8 cellular contexts compared by ENCODE assay signal in the genomic region with DNA sequence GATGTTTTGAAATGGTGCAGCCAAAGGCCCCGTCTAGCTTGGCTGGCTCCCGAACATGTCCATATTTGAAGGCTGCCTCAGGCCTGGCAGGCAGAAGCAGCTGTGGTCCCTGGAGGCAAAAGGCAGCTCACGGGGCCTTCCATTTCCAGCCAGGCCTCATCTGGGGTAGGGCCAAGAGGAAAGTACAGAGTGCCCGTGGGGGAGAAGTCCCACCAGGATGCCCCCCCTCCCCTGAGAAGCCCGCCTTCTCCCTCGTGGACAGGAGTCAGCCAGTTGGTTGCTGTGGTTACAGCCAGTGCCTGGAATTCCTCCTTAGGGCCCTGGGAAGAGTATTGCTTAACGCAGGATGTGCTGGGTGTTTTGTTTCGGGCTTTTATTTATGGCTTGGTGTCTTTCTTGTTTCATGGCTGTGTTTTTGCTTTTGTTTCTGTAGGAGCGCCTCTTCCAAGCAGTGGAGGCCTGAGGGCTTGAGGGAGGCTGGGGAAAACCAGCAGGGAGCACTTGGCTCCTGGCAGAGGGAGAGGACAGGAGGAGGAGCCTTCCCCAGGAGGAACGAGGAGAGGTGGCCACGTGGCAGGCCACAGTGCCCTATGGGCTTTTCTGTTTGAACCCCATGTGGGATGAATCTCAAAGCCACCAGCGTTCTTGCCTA. TPM values are rescaled to one million over a fixed set of nuclear protein-coding genes. Genes with fewer than 3 reads are reported as not detected.
DNase-seq lines count a peak whose midpoint lies in the region; ATAC-seq and TF ChIP-seq lines count a peak whose summit lies in the region.

No MANE protein-coding gene starts in this region.

- H3K79me1 ChIP-seq in trophoblast cell (ENCODE audit: low read length): peaks cover 24% of the 10 kb centered on the region

- CTCF ChIA-PET in Caco-2 (lab: Charles Lee): interaction anchor here (0.9 kb wide), 1 partner anchor 39 kb away, joined by 3 read pairs; no protein-coding TSS in a partner anchor

- H3K4ac ChIP-seq in trophoblast cell (ENCODE audit: low read depth, low read length): peak overlapping the region; percentile 64

- DNase-seq in Caco-2 (no peak), adipocyte (ENCODE audit: low read depth) (peak; percentile 98), Right ventricle myocardium superior (peak; percentile 89), trophoblast cell (peak; percentile 72 to 88), NAMALWA (ENCODE audit: low spot score) (no peak), Karpas-422 (no peak)
- no peak for DNase-seq in activated T-helper 1 cell treated with anti-CD3 and anti-CD28 coated beads, Interleukin-12 subunit alpha, Interleukin-12 subunit beta, Interleukin-2, Interleukin-4 antibody, amounts not matched to agents 30 ng/mL and 10 ng/mL and 1 ng/mL, durations not matched to agents 14 hours and 24 hours and 36 hours (ENCODE audit: low spot score)
- DNase-seq in stimulated activated CD4-positive, alpha-beta T cell treated with anti-CD3 and anti-CD28 coated beads, Interleukin-2, amount 100 ng/mL, for 24 hours: no peak

- peak overlapping the region; percentile 98 for H2BK12ac ChIP-seq in trophoblast cell (ENCODE audit: low read length)

- H2BK120ac ChIP-seq in trophoblast cell (ENCODE audit: insufficient read depth, low read length, poor library complexity): peak overlapping the region; percentile 95

- no peaks in the 10 kb centered on the region for H3K4me1 Mint-ChIP-seq in Caco-2 (ENCODE audit: low read depth, unreplicated experiment)
- H3K4me1 Mint-ChIP-seq in activated T-helper 1 cell treated with anti-CD3 and anti-CD28 coated beads, Interleukin-12 subunit alpha, Interleukin-12 subunit beta, Interleukin-2, Interleukin-4 antibody, amounts not matched to agents 30 ng/mL and 10 ng/mL and 1 ng/mL, durations not matched to agents 14 hours and 24 hours and 36 hours (ENCODE audit: low read depth): no peaks in the 10 kb centered on the region

- peak overlapping the region; percentile 88 for H4K8ac ChIP-seq in trophoblast cell (ENCODE audit: low read depth, low read length)

- H2AFZ ChIP-seq in trophoblast cell (ENCODE audit: insufficient read depth, low read length, poor library complexity) (peak overlapping the region; percentile 82), Karpas-422 (ENCODE audit: low read length) (no peak overlapping the region)

- no peaks in the 10 kb centered on the region for H3K27me3 Mint-ChIP-seq in Caco-2 (ENCODE audit: insufficient read depth, unreplicated experiment)
- no peaks in the 10 kb centered on the region for H3K27me3 Mint-ChIP-seq in activated T-helper 1 cell treated with anti-CD3 and anti-CD28 coated beads, Interleukin-12 subunit alpha, Interleukin-12 subunit beta, Interleukin-2, Interleukin-4 antibody, amounts not matched to agents 30 ng/mL and 10 ng/mL and 1 ng/mL, durations not matched to agents 14 hours and 24 hours and 36 hours (ENCODE audit: insufficient read depth)

- H4K91ac ChIP-seq in trophoblast cell (ENCODE audit: low read depth, low read length): peak overlapping the region; percentile 86

- POLR2A ChIA-PET in Caco-2 (lab: Charles Lee): no interaction called here

- BruUV-seq in Caco-2 (replicated peaks; lab: Mats Ljungman, UMichigan): no TSS peak

- H4K12ac ChIP-seq in trophoblast cell (ENCODE audit: low read depth, low read length): peak overlapping the region; percentile 71

- no peak overlapping the region for H3K4me3 Mint-ChIP-seq in Caco-2 (ENCODE audit: unreplicated experiment)
- H3K4me3 Mint-ChIP-seq in activated T-helper 1 cell treated with anti-CD3 and anti-CD28 coated beads, Interleukin-12 subunit alpha, Interleukin-12 subunit beta, Interleukin-2, Interleukin-4 antibody, amounts not matched to agents 30 ng/mL and 10 ng/mL and 1 ng/mL, durations not matched to agents 14 hours and 24 hours and 36 hours: no peak overlapping the region

- H3K9me3 Mint-ChIP-seq in Caco-2 (ENCODE audit: unreplicated experiment): no peaks in the 10 kb centered on the region
- no peaks in the 10 kb centered on the region for H3K9me3 Mint-ChIP-seq in activated T-helper 1 cell treated with anti-CD3 and anti-CD28 coated beads, Interleukin-12 subunit alpha, Interleukin-12 subunit beta, Interleukin-2, Interleukin-4 antibody, amounts not matched to agents 30 ng/mL and 10 ng/mL and 1 ng/mL, durations not matched to agents 14 hours and 24 hours and 36 hours

- intact Hi-C loops in Caco-2 (cut with micrococcal nuclease; ENCODE audit: unreplicated experiment): no loop called here
- intact Hi-C loops in Right ventricle myocardium superior (cut with DNase I): no loop called here
- intact Hi-C loops in activated T-helper 1 cell treated with anti-CD3 and anti-CD28 coated beads, Interleukin-12 subunit alpha, Interleukin-12 subunit beta, Interleukin-2, Interleukin-4 antibody, amounts not matched to agents 30 ng/mL and 10 ng/mL and 1 ng/mL, durations not matched to agents 14 hours and 24 hours and 36 hours (cut with micrococcal nuclease): no loop called here

- H3K79me2 ChIP-seq in trophoblast cell (ENCODE audit: control insufficient read depth, insufficient read depth, low read length, poor library complexity) (peaks cover 5% of the 10 kb centered on the region), Karpas-422 (ENCODE audit: low read length) (no peaks in the 10 kb centered on the region)

- TF ChIP-seq CTCF in Caco-2 (IDR thresholded peaks at IDR 0.05; ENCODE audit: insufficient read depth in 1 of 2, low read depth in 1 of 2, low read length in 1 of 2, severe bottlenecking in 1 of 2, unreplicated experiment in 1 of 2): no peak

- H3K18ac ChIP-seq in trophoblast cell (ENCODE audit: low read length): peak overlapping the region; percentile 87

- peak overlapping the region; percentile 17 for H3K4me2 ChIP-seq in trophoblast cell (ENCODE audit: low read length)
- no peak overlapping the region for H3K4me2 ChIP-seq in Karpas-422 (ENCODE audit: low read depth, low read length, poor library complexity, severe bottlenecking)

- H3K14ac ChIP-seq in trophoblast cell (ENCODE audit: low read length): peak overlapping the region; percentile 65

- H3K36me3 Mint-ChIP-seq in Caco-2 (ENCODE audit: insufficient read depth, unreplicated experiment): peaks cover 51% of the 10 kb centered on the region
- H3K36me3 Mint-ChIP-seq in activated T-helper 1 cell treated with anti-CD3 and anti-CD28 coated beads, Interleukin-12 subunit alpha, Interleukin-12 subunit beta, Interleukin-2, Interleukin-4 antibody, amounts not matched to agents 30 ng/mL and 10 ng/mL and 1 ng/mL, durations not matched to agents 14 hours and 24 hours and 36 hours (ENCODE audit: low read depth): no peaks in the 10 kb centered on the region

- no peaks in the 10 kb centered on the region for H3K27me3 ChIP-seq in Caco-2 (replicated peaks; ENCODE audit: control insufficient read depth, insufficient read depth, low read length)
- no peaks in the 10 kb centered on the region for H3K27me3 ChIP-seq in adipocyte (replicated peaks; ENCODE audit: control insufficient read depth, insufficient read depth, low read length)
- no peaks in the 10 kb centered on the region for H3K27me3 ChIP-seq in trophoblast cell (ENCODE audit: insufficient read depth, low read length)
- H3K27me3 ChIP-seq in Karpas-422 (ENCODE audit: low read length): no peaks in the 10 kb centered on the region

- peak overlapping the region; percentile 80 for H2BK5ac ChIP-seq in trophoblast cell (ENCODE audit: low read depth, low read length, poor library complexity)

- no peaks in the 10 kb centered on the region for H4K20me1 ChIP-seq in Karpas-422 (ENCODE audit: insufficient read depth, low read depth, low read length)

- WGBS in trophoblast cell (ENCODE audit: extremely low coverage, insufficient coverage, insufficient read length): no CpG with 5 or more reads among the region's 12 CpGs

- H3K36me3 ChIP-seq in Caco-2 (ENCODE audit: control insufficient read depth, insufficient read depth, low read length) (peaks cover 8% of the 10 kb centered on the region), adipocyte (ENCODE audit: control insufficient read depth, insufficient read depth, low read length, severe bottlenecking) (peaks cover 49% of the 10 kb centered on the region), trophoblast cell (ENCODE audit: control insufficient read depth in 1 of 2, insufficient read depth in 2 of 2, low read length in 2 of 2) (peaks cover 34 to 36% of the 10 kb centered on the region in 2 experiments), Karpas-422 (ENCODE audit: insufficient read depth, low read length) (no peaks in the 10 kb centered on the region)

- no peaks in the 10 kb centered on the region for H3K9me3 ChIP-seq in Caco-2
- H3K9me3 ChIP-seq in adipocyte (ENCODE audit: control insufficient read depth, low read length): no peaks in the 10 kb centered on the region
- H3K9me3 ChIP-seq in trophoblast cell (ENCODE audit: insufficient read depth, low read depth, low read length): peaks cover 2% of the 10 kb centered on the region
- no peaks in the 10 kb centered on the region for H3K9me3 ChIP-seq in Karpas-422 (ENCODE audit: low read length)

- H3K9ac ChIP-seq in adipocyte (ENCODE audit: low read length): peak overlapping the region; percentile 86
- no peak overlapping the region for H3K9ac ChIP-seq in trophoblast cell (ENCODE audit: low read length)
- H3K9ac ChIP-seq in Karpas-422 (ENCODE audit: low read length): no peak overlapping the region

- H3K23ac ChIP-seq in trophoblast cell (ENCODE audit: low read length): no peak overlapping the region

- H3K4me3 ChIP-seq in Caco-2 (ENCODE audit: low read depth, low read length) (no peak overlapping the region), adipocyte (ENCODE audit: low read length) (peak overlapping the region; percentile 43), trophoblast cell (ENCODE audit: low read depth, low read length) (no peak overlapping the region), Karpas-422 (ENCODE audit: low read length) (no peak overlapping the region)

- peak overlapping the region; percentile 81 for H3K27ac Mint-ChIP-seq in Caco-2 (ENCODE audit: unreplicated experiment)
- H3K27ac Mint-ChIP-seq in activated T-helper 1 cell treated with anti-CD3 and anti-CD28 coated beads, Interleukin-12 subunit alpha, Interleukin-12 subunit beta, Interleukin-2, Interleukin-4 antibody, amounts not matched to agents 30 ng/mL and 10 ng/mL and 1 ng/mL, durations not matched to agents 14 hours and 24 hours and 36 hours: no peak overlapping the region

- peak overlapping the region; percentile 87 for H2AK5ac ChIP-seq in trophoblast cell (ENCODE audit: low read length)

- H3K4me1 ChIP-seq in Caco-2 (peaks cover 11% of the 10 kb centered on the region; the same call in 1 of the 2 replicates), adipocyte (ENCODE audit: control insufficient read depth, insufficient read depth, low read length) (peaks cover 63% of the 10 kb centered on the region), trophoblast cell (ENCODE audit: control insufficient read depth in 1 of 2, insufficient read depth in 2 of 2, low read length in 2 of 2) (peaks cover 26 to 28% of the 10 kb centered on the region in 2 experiments), Karpas-422 (ENCODE audit: low read length) (no peaks in the 10 kb centered on the region)

- peak overlapping the region; percentile 97 for H3K27ac ChIP-seq in trophoblast cell (ENCODE audit: low read depth, low read length)
- H3K27ac ChIP-seq in Karpas-422 (ENCODE audit: low read length): no peak overlapping the region

- H3K9me2 ChIP-seq in Karpas-422 (replicated peaks; ENCODE audit: insufficient read depth, low read length): no peaks in the 10 kb centered on the region

- ATAC-seq in Right ventricle myocardium superior (ENCODE audit: poor library complexity): peak; percentile 78

RNA-seq across cellular contexts. Expression of gene CHST3, which starts 45.4 kb away (rescaled TPM):
- total RNA-seq in Caco-2 (2022) (40.9 and 46.0 TPM in 2 replicates), Right ventricle myocardium superior (15.4 TPM)
- polyA plus RNA-seq in trophoblast cell (2013): 12.1 and 12.5 TPM in 2 replicates
- total RNA-seq in activated T-helper 1 cell treated with anti-CD3 and anti-CD28 coated beads, Interleukin-12 subunit alpha, Interleukin-12 subunit beta, Interleukin-2, Interleukin-4 antibody, amounts not matched to agents 30 ng/mL and 10 ng/mL and 1 ng/mL, durations not matched to agents 14 hours and 24 hours and 36 hours: 0.16 and 0.22 TPM in 2 replicates
- total RNA-seq in Karpas-422 (2014; rRNA removed; shearing (Covaris generic); ENCODE audit: low replicate concordance): not detected in 2 replicates

Comparison
In these comparisons a context has a peak if more than half of its experiments do, and no peak if none do; other contexts are left out.
1. DNase-seq: peak in adipocyte (single experiment), Right ventricle myocardium superior (single experiment) and trophoblast cell (2 of 2); none in Caco-2 (0 of 2), activated T-helper 1 cell treated with anti-CD3 and anti-CD28 coated beads, Interleukin-12 subunit alpha, Interleukin-12 subunit beta, Interleukin-2, Interleukin-4 antibody, amounts not matched to agents 30 ng/mL and 10 ng/mL and 1 ng/mL, durations not matched to agents 14 hours and 24 hours and 36 hours (single experiment), stimulated activated CD4-positive, alpha-beta T cell treated with anti-CD3 and anti-CD28 coated beads, Interleukin-2, amount 100 ng/mL, for 24 hours (0 of 2), NAMALWA (single experiment) and Karpas-422 (single experiment).
2. RNA of gene CHST3, which starts 45.4 kb away (total RNA-seq): 40.9 to 46.0 TPM in Caco-2 and 15.4 TPM in Right ventricle myocardium superior (single experiment); 0.16 to 0.22 TPM in activated T-helper 1 cell treated with anti-CD3 and anti-CD28 coated beads, Interleukin-12 subunit alpha, Interleukin-12 subunit beta, Interleukin-2, Interleukin-4 antibody, amounts not matched to agents 30 ng/mL and 10 ng/mL and 1 ng/mL, durations not matched to agents 14 hours and 24 hours and 36 hours and not detected in Karpas-422; every median in the first group is over 10 times any median in the second.